ENCODE assay signal across 12 cellular contexts in the genomic region with DNA sequence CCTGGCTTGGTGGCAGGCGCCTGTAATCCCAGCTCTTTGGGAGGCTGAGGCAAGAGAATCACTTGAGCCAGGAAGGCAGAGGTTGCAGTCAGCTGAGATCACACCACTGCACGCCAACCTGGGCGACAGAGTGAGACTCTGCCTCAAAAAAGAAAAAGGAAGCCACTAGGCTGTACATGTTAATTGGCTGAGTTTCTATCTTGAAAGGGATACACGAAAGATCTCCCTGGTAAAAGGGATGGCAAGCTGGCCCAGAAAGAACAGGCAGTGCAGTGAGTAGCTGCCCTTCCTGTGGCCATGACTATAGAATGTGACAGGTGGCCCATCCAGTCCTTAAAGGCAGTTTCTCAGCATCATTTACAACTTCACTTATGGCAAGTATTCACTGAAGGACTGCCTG. TPM values are rescaled to one million over a fixed set of nuclear protein-coding genes. Genes with fewer than 3 reads are reported as not detected.
DNase-seq lines count a peak whose midpoint lies in the region; ATAC-seq and TF ChIP-seq lines count a peak whose summit lies in the region.
"Had no signal": no experiment of that assay in that cellular context is flagged by ENCODE, and none has a peak within 500 bp of the region (broad histone marks: within the 10 kb centered on the region; RNA-seq: fewer than 3 reads in every experiment).

No MANE protein-coding gene starts in this region.

- H3K36me3 ChIP-seq in smooth muscle cell (ENCODE audit: low read depth), result no peaks in the 10 kb centered on the region

- H3K36me3 Mint-ChIP-seq in activated naive CD8-positive, alpha-beta T cell treated with anti-CD3 and anti-CD28 coated beads, Interleukin-2, amount 10 ng/mL, durations not matched to agents 7 days and 5 days, result peaks cover 7% of the 10 kb centered on the region
- H3K36me3 Mint-ChIP-seq in stimulated activated effector memory CD8-positive, alpha-beta T cell treated with anti-CD3 and anti-CD28 coated beads, Interleukin-12 subunit alpha, Interleukin-12 subunit beta, amount 100 ng/mL, for 72 hours, result no peaks in the 10 kb centered on the region

- WGBS in smooth muscle cell (ENCODE audit: low lambda C conversion rate), result 94% methylated on average over 4 of the region's 4 CpGs

- POLR2A ChIA-PET in activated naive CD8-positive, alpha-beta T cell treated with anti-CD3 and anti-CD28 coated beads, Interleukin-2, amount 10 ng/mL, durations not matched to agents 7 days and 5 days (lab: Charles Lee), result no interaction called here

- TF ChIP-seq CTCF in smooth muscle cell (IDR thresholded peaks at IDR 0.05; ENCODE audit: borderline replicate concordance, insufficient read depth, poor library complexity, severe bottlenecking), result no peak

- peaks cover 12% of the 10 kb centered on the region for H3F3A ChIP-seq in smooth muscle cell (ENCODE audit: low read depth)

- H4K20me1 ChIP-seq in smooth muscle cell (ENCODE audit: low read depth), result peaks cover 33% of the 10 kb centered on the region

- H3K27me3 Mint-ChIP-seq in activated naive CD8-positive, alpha-beta T cell treated with anti-CD3 and anti-CD28 coated beads, Interleukin-2, amount 10 ng/mL, durations not matched to agents 7 days and 5 days, result no peaks in the 10 kb centered on the region

- H3K79me2 ChIP-seq in smooth muscle cell (ENCODE audit: low read depth), result peaks cover 68% of the 10 kb centered on the region

- peaks cover 52% of the 10 kb centered on the region for H3K4me1 Mint-ChIP-seq in activated naive CD8-positive, alpha-beta T cell treated with anti-CD3 and anti-CD28 coated beads, Interleukin-2, amount 10 ng/mL, durations not matched to agents 7 days and 5 days
- H3K4me1 Mint-ChIP-seq in stimulated activated effector memory CD8-positive, alpha-beta T cell treated with anti-CD3 and anti-CD28 coated beads, Interleukin-12 subunit alpha, Interleukin-12 subunit beta, amount 100 ng/mL, for 72 hours, result peaks cover 81% of the 10 kb centered on the region

- ATAC-seq in GM18498 (IDR thresholded peaks at IDR 0.05; ENCODE audit: unreplicated experiment), result peak; percentile 35
- peak; percentile 48 for ATAC-seq in HG03066 (IDR thresholded peaks at IDR 0.05; ENCODE audit: low read depth, unreplicated experiment)
- ATAC-seq in activated naive CD8-positive, alpha-beta T cell treated with anti-CD3 and anti-CD28 coated beads, Interleukin-2, amount 10 ng/mL, durations not matched to agents 7 days and 5 days (ENCODE audit: low read depth), result no peak
- peak; percentile 53 for ATAC-seq in stimulated activated effector memory CD8-positive, alpha-beta T cell treated with anti-CD3 and anti-CD28 coated beads, Interleukin-12 subunit alpha, Interleukin-12 subunit beta, amount 100 ng/mL, for 72 hours

- no peaks in the 10 kb centered on the region for H3K27me3 ChIP-seq in smooth muscle cell (ENCODE audit: low read depth)

- no peak overlapping the region for H3K4me3 ChIP-seq in smooth muscle cell

- no peak overlapping the region for H3K4me3 Mint-ChIP-seq in activated naive CD8-positive, alpha-beta T cell treated with anti-CD3 and anti-CD28 coated beads, Interleukin-2, amount 10 ng/mL, durations not matched to agents 7 days and 5 days
- peak overlapping the region; percentile 57 for H3K4me3 Mint-ChIP-seq in stimulated activated effector memory CD8-positive, alpha-beta T cell treated with anti-CD3 and anti-CD28 coated beads, Interleukin-12 subunit alpha, Interleukin-12 subunit beta, amount 100 ng/mL, for 72 hours

- H3K9me3 ChIP-seq in smooth muscle cell (replicated peaks; ENCODE audit: low read depth), result no peaks in the 10 kb centered on the region

- no peak overlapping the region for H3K4me2 ChIP-seq in smooth muscle cell

- no peak overlapping the region for H3K27ac ChIP-seq in smooth muscle cell (ENCODE audit: low read depth)

- no peak for DNase-seq in activated naive CD8-positive, alpha-beta T cell treated with anti-CD3 and anti-CD28 coated beads, Interleukin-2, amount 10 ng/mL, durations not matched to agents 7 days and 5 days
- no peak for DNase-seq in stimulated activated effector memory CD8-positive, alpha-beta T cell treated with anti-CD3 and anti-CD28 coated beads, Interleukin-12 subunit alpha, Interleukin-12 subunit beta, amount 100 ng/mL, for 72 hours (ENCODE audit: low spot score in 2 of 2)
- DNase-seq in smooth muscle cell (lab: John Stamatoyannopoulos, UW; ENCODE audit: unreplicated experiment) (no peak), anterior cingulate cortex (lab: John Stamatoyannopoulos, UW) (no peak), NCI-H187 (lab: John Stamatoyannopoulos, UW) (no peak)
- DNase-seq: activated gamma-delta T cell treated with Interleukin-2 at 50 U/mL for 16 hours; dermis blood vessel endothelial cell; NCI-H345; RPMI8226; stimulated activated CD4-positive, alpha-beta T cell treated with anti-CD3 and anti-CD28 coated beads, Interleukin-15, amount 100 ng/mL, for 24 hours had no signal

- no peak overlapping the region for H2AFZ ChIP-seq in smooth muscle cell (ENCODE audit: low read depth)

- H3K4me1 ChIP-seq in smooth muscle cell (ENCODE audit: low read depth), result peaks cover 85% of the 10 kb centered on the region

- H3K9me3 Mint-ChIP-seq in activated naive CD8-positive, alpha-beta T cell treated with anti-CD3 and anti-CD28 coated beads, Interleukin-2, amount 10 ng/mL, durations not matched to agents 7 days and 5 days, result peaks cover 2% of the 10 kb centered on the region
- no peaks in the 10 kb centered on the region for H3K9me3 Mint-ChIP-seq in stimulated activated effector memory CD8-positive, alpha-beta T cell treated with anti-CD3 and anti-CD28 coated beads, Interleukin-12 subunit alpha, Interleukin-12 subunit beta, amount 100 ng/mL, for 72 hours

- no peak overlapping the region for H3K9ac ChIP-seq in smooth muscle cell (ENCODE audit: low read depth)

- peak overlapping the region; percentile 87 for H3K27ac Mint-ChIP-seq in activated naive CD8-positive, alpha-beta T cell treated with anti-CD3 and anti-CD28 coated beads, Interleukin-2, amount 10 ng/mL, durations not matched to agents 7 days and 5 days
- peak overlapping the region; percentile 84 for H3K27ac Mint-ChIP-seq in stimulated activated effector memory CD8-positive, alpha-beta T cell treated with anti-CD3 and anti-CD28 coated beads, Interleukin-12 subunit alpha, Interleukin-12 subunit beta, amount 100 ng/mL, for 72 hours

RNA-seq across cellular contexts. Expression of a gene that starts 12.3 kb away (rescaled TPM):
- total RNA-seq in activated naive CD8-positive, alpha-beta T cell treated with anti-CD3 and anti-CD28 coated beads, Interleukin-2, amount 10 ng/mL, durations not matched to agents 7 days and 5 days, result 10 to 100 TPM; 17.9 to 27.0 TPM
- total RNA-seq in smooth muscle cell, result 26.5 and 28.1 TPM in 2 replicates
- polyA plus RNA-seq in smooth muscle cell, result 22.9 and 31.3 TPM in 2 replicates
